8 cellular contexts compared by ENCODE assay signal in the genomic region with DNA sequence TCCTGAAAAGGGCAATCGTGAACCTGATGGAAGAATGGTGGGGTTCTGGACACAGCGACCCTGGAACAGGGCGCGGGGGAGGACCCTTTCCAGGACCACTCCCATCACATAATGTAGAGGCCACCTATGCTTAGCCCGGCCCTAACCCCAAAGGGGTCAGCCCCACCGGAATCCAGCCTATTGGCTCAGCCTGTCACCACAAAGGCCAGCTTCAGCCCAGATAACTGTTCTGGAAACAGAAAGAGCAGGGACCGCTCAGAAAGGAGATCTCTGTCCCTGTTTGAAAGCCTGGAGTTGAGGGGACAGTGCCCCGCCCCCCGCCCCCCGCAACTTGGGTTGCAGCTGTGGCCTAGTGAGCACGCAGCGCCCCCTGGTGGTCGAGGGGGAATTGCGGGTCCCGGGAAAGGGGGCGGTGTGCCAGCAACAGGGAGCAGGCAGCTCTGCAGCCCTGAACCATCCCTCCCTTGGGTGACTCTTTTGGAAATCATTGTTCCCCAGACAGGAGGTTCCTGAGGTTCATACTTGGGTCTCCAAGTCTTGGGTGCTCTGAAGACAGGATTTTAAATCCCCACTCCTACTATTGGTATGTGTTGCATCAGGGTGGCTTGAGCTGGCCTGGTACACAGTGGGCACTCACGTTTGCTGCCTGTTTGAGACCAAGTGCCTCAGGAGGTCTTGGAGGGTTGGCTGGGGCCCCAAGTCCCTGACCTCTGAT. TPM values are rescaled to one million over a fixed set of nuclear protein-coding genes. Genes with fewer than 3 reads are reported as not detected.
DNase-seq lines count a peak whose midpoint lies in the region; ATAC-seq, FAIRE-seq and TF ChIP-seq lines count a peak whose summit lies in the region.

No MANE protein-coding gene starts in this region.

- H3K4me1 Mint-ChIP-seq in activated T-cell treated with anti-CD3 and anti-CD28 coated beads, Interleukin-2, amount 50 U/mL, for 4 hours (ENCODE audit: low read depth): no peaks in the 10 kb centered on the region
- no peaks in the 10 kb centered on the region for H3K4me1 Mint-ChIP-seq in neural progenitor cell

- H3K27me3 Mint-ChIP-seq in activated T-cell treated with anti-CD3 and anti-CD28 coated beads, Interleukin-2, amount 50 U/mL, for 4 hours (ENCODE audit: low read depth): peaks cover 9% of the 10 kb centered on the region
- peaks cover 5% of the 10 kb centered on the region for H3K27me3 Mint-ChIP-seq in neural progenitor cell (ENCODE audit: insufficient read depth, low read depth)

- H3K27ac ChIP-seq in AG04450 (ENCODE audit: low read depth, low read length) (no peak overlapping the region), neural progenitor cell (no peak overlapping the region), stomach (no peak overlapping the region)

- POLR2A ChIA-PET in AG04450 (lab: Yijun Ruan, JAX): interaction anchor here (0.6 to 1.5 kb wide), 5 partner anchors 30 to 67 kb away, joined by 3 to 4 read pairs (median 3); partner anchors contain the start of gene ADAM33

- no peak overlapping the region for H3K9ac ChIP-seq in NT2/D1 (ENCODE audit: insufficient read length, low read depth)
- H3K9ac ChIP-seq in neural progenitor cell: no peak overlapping the region

- no peaks in the 10 kb centered on the region for H4K20me1 ChIP-seq in neural progenitor cell (ENCODE audit: low read depth)

- no peaks in the 10 kb centered on the region for H3K36me3 ChIP-seq in NT2/D1 (ENCODE audit: insufficient read depth, insufficient read length, low read length)
- no peaks in the 10 kb centered on the region for H3K36me3 ChIP-seq in neural progenitor cell
- H3K36me3 ChIP-seq in stomach: no peaks in the 10 kb centered on the region

- intact Hi-C loops in stomach (cut with DNase I; ENCODE audit: low total_unique reads): no loop called here

- peak; percentile 70 to 78 for ATAC-seq in activated T-cell treated with anti-CD3 and anti-CD28 coated beads, Interleukin-2, amount 50 U/mL, for 4 hours
- ATAC-seq in GM18873 (IDR thresholded peaks at IDR 0.05; ENCODE audit: low FRiP score, unreplicated experiment): no peak

- H3K79me2 ChIP-seq in neural progenitor cell (ENCODE audit: low read depth): no peaks in the 10 kb centered on the region

- no peak for DNase-seq in AG04450 (ENCODE audit: low read depth, low spot score)
- peak; percentile 84 for DNase-seq in GM12891 (ENCODE audit: insufficient read length, low spot score)
- DNase-seq in NT2/D1 (ENCODE audit: low read depth, low spot score): peak; percentile 44
- DNase-seq in activated T-cell treated with anti-CD3 and anti-CD28 coated beads, Interleukin-2, amount 50 U/mL, for 4 hours: peak; percentile 75
- peak; percentile 41 for DNase-seq in fibroblast of mammary gland (ENCODE audit: low read depth)
- DNase-seq in neural progenitor cell (ENCODE audit: low spot score): peak; percentile 85
- peak; percentile 74 for DNase-seq in stomach

- H3K4me3 ChIP-seq in AG04450 (ENCODE audit: low read depth, low read length) (no peak overlapping the region), NT2/D1 (ENCODE audit: insufficient read length, low read depth) (no peak overlapping the region), fibroblast of mammary gland (ENCODE audit: control insufficient read depth, low read depth, low read length) (no peak overlapping the region), neural progenitor cell (no peak overlapping the region), stomach (peak overlapping the region in 1 of 4 donors; percentile 0)

- TF ChIP-seq CTCF in AG04450 (IDR thresholded peaks at IDR 0.05; ENCODE audit: low read depth, low read length) (peak; percentile 93), fibroblast of mammary gland (conservative IDR thresholded peaks at IDR 0.05; ENCODE audit: control insufficient read depth, insufficient read depth, low read depth, low read length) (peak; percentile 75), neural progenitor cell (IDR thresholded peaks at IDR 0.05) (peak; percentile 99), stomach (IDR thresholded peaks at IDR 0.05) (peak in 6 of 7 experiments; percentile 36 to 96 (median 86))

- H3K4me2 ChIP-seq in neural progenitor cell: no peak overlapping the region

- H3K9me3 Mint-ChIP-seq in activated T-cell treated with anti-CD3 and anti-CD28 coated beads, Interleukin-2, amount 50 U/mL, for 4 hours: no peaks in the 10 kb centered on the region
- no peaks in the 10 kb centered on the region for H3K9me3 Mint-ChIP-seq in neural progenitor cell

- WGBS in stomach, 5 donors: 27 to 47% (median 31%) methylated on average over 7 to 17 of the region's 17 CpGs

- H3K4me3 Mint-ChIP-seq in activated T-cell treated with anti-CD3 and anti-CD28 coated beads, Interleukin-2, amount 50 U/mL, for 4 hours: no peak overlapping the region
- no peak overlapping the region for H3K4me3 Mint-ChIP-seq in neural progenitor cell

- peaks cover 2% of the 10 kb centered on the region for H3K4me1 ChIP-seq in NT2/D1 (ENCODE audit: insufficient read depth, insufficient read length)
- no peaks in the 10 kb centered on the region for H3K4me1 ChIP-seq in neural progenitor cell
- H3K4me1 ChIP-seq in stomach: peaks cover 0 to 16% (median 11%) of the 10 kb centered on the region in 4 donors

- no peak overlapping the region for H2AFZ ChIP-seq in neural progenitor cell (replicated peaks)

- H3K27me3 ChIP-seq in AG04450 (ENCODE audit: control insufficient read depth, insufficient read depth, low read length) (peaks cover 13% of the 10 kb centered on the region), NT2/D1 (ENCODE audit: insufficient read depth, insufficient read length) (no peaks in the 10 kb centered on the region), neural progenitor cell (no peaks in the 10 kb centered on the region), stomach (no peaks in the 10 kb centered on the region)

- no peaks in the 10 kb centered on the region for H3F3A ChIP-seq in neural progenitor cell (ENCODE audit: low read depth)

- no peaks in the 10 kb centered on the region for H3K36me3 Mint-ChIP-seq in activated T-cell treated with anti-CD3 and anti-CD28 coated beads, Interleukin-2, amount 50 U/mL, for 4 hours (ENCODE audit: insufficient read depth)
- no peaks in the 10 kb centered on the region for H3K36me3 Mint-ChIP-seq in neural progenitor cell

- no peak for TF ChIP-seq EP300 in stomach (IDR thresholded peaks at IDR 0.05)

- CTCF ChIA-PET in AG04450 (lab: Charles Lee): interaction anchor here (0.6 to 2.7 kb wide), 31 partner anchors 8 to 279 kb away, joined by 3 to 110 read pairs (median 4); partner anchors contain the start of genes ADAM33, AP5S1, CENPB and HSPA12B

- FAIRE-seq in GM12891 (lab: Jason Lieb, UNC): peak; percentile 81

- H3K27ac Mint-ChIP-seq in neural progenitor cell: no peak overlapping the region

- TF ChIP-seq POLR2A in GM12891 (IDR thresholded peaks at IDR 0.05; ENCODE audit: low read depth, low read length): no peak
- no peak for TF ChIP-seq POLR2A in stomach (IDR thresholded peaks at IDR 0.05)

- H3K9me3 ChIP-seq in AG04450 (ENCODE audit: control insufficient read depth, insufficient read depth, low read length): no peaks in the 10 kb centered on the region; the same call in 1 of the 2 replicates
- H3K9me3 ChIP-seq in NT2/D1 (ENCODE audit: insufficient read depth, low read length): no peaks in the 10 kb centered on the region
- H3K9me3 ChIP-seq in neural progenitor cell (ENCODE audit: low read depth): no peaks in the 10 kb centered on the region
- no peaks in the 10 kb centered on the region for H3K9me3 ChIP-seq in stomach

TF ChIP-seq in GM12891, 5 proteins besides CTCF, POLR2A, EP300 and RAD21 (continues in another document):
- TF ChIP-seq PAX5 (IDR thresholded peaks at IDR 0.05; ENCODE audit: insufficient read depth, low read length, severe bottlenecking): no peak
- TF ChIP-seq POLR2AphosphoS5 (IDR thresholded peaks at IDR 0.05; ENCODE audit: low read depth, low read length): no peak
- TF ChIP-seq POU2F2 (IDR thresholded peaks at IDR 0.05; ENCODE audit: low read depth, low read length): no peak

RNA-seq across cellular contexts. Expression of gene SIGLEC1, which starts 1.5 kb away (rescaled TPM):
- polyA plus RNA-seq in AG04450 (2011; rRNA removed) (not detected in 2 replicates), stomach (1 to 10 TPM; 1.4 to 1.8 (median 1.5) TPM)
- polyA minus RNA-seq in AG04450 (2011; rRNA and poly(A)+ RNA removed): not detected in 2 replicates
- not detected for polyA plus RNA-seq in GM12891 (2012; ENCODE audit: low read depth, missing spikeins)
- under 1 TPM; 0.05 TPM for total RNA-seq in activated T-cell treated with anti-CD3 and anti-CD28 coated beads, Interleukin-2, amount 50 U/mL, for 4 hours
- total RNA-seq in neural progenitor cell (ENCODE audit: low replicate concordance) (not detected in 2 replicates), stomach (10 to 100 TPM in 1 of 5 donors, 1 to 10 TPM in 4; 1.7 to 22.2 (median 4.5) TPM)

RNA-seq across cellular contexts. Expression of gene HSPA12B, which starts 21.6 kb away (rescaled TPM):
- 0.05 and 0.09 TPM in 2 replicates for polyA plus RNA-seq in AG04450 (2011; rRNA removed)
- polyA minus RNA-seq in AG04450 (2011; rRNA and poly(A)+ RNA removed): 0.13 TPM in 1 of 2 replicates, not detected in the other
- polyA plus RNA-seq in GM12891 (2012; ENCODE audit: low read depth, missing spikeins): 0.12 TPM
- total RNA-seq in activated T-cell treated with anti-CD3 and anti-CD28 coated beads, Interleukin-2, amount 50 U/mL, for 4 hours: under 1 TPM in 1 of 3 donors, not detected in 2; 0.08 TPM
- 0.15 and 0.71 TPM in 2 replicates for total RNA-seq in neural progenitor cell (ENCODE audit: low replicate concordance)
- 10 to 100 TPM in 1 of 5 donors, 1 to 10 TPM in 3, under 1 TPM in 1; 0.87 to 14.3 (median 6.1) TPM for total RNA-seq in stomach
- 1 to 10 TPM; 3.0 to 5.3 (median 3.7) TPM for polyA plus RNA-seq in stomach

RNA-seq across cellular contexts. Expression of gene ADAM33, which starts 29.1 kb away (rescaled TPM):
- polyA plus RNA-seq in AG04450 (2011; rRNA removed) (16.3 and 18.3 TPM in 2 replicates), stomach (10 to 100 TPM in 2 of 3 donors, 1 to 10 TPM in 1; 4.6 to 29.8 (median 11.1) TPM)
- 13.4 and 17.4 TPM in 2 replicates for polyA minus RNA-seq in AG04450 (2011; rRNA and poly(A)+ RNA removed)
- polyA plus RNA-seq in GM12891 (2012; ENCODE audit: low read depth, missing spikeins): not detected
- not detected for total RNA-seq in activated T-cell treated with anti-CD3 and anti-CD28 coated beads, Interleukin-2, amount 50 U/mL, for 4 hours
- total RNA-seq in neural progenitor cell (ENCODE audit: low replicate concordance) (7.0 and 18.9 TPM in 2 replicates), stomach (100 to 1,000 TPM in 2 of 5 donors, 10 to 100 TPM in 3; 20.6 to 143 (median 96.9) TPM)

RNA-seq across cellular contexts. Expression of gene GFRA4, which starts 47.7 kb away (rescaled TPM):
- polyA plus RNA-seq in AG04450 (2011; rRNA removed): not detected in 2 replicates
- polyA minus RNA-seq in AG04450 (2011; rRNA and poly(A)+ RNA removed): not detected in 2 replicates
- polyA plus RNA-seq in GM12891 (2012; ENCODE audit: low read depth, missing spikeins): not detected
- not detected for total RNA-seq in activated T-cell treated with anti-CD3 and anti-CD28 coated beads, Interleukin-2, amount 50 U/mL, for 4 hours
- total RNA-seq in neural progenitor cell (ENCODE audit: low replicate concordance): not detected in 2 replicates
- not detected for total RNA-seq in stomach
- polyA plus RNA-seq in stomach: not detected

RNA-seq across cellular contexts. Expression of gene ADISSP, which starts 56.7 kb away (rescaled TPM):
- 22.6 and 29.2 TPM in 2 replicates for polyA plus RNA-seq in AG04450 (2011; rRNA removed)
- 19.2 and 21.7 TPM in 2 replicates for polyA minus RNA-seq in AG04450 (2011; rRNA and poly(A)+ RNA removed)
- polyA plus RNA-seq in GM12891 (2012; ENCODE audit: low read depth, missing spikeins): 22.8 TPM
- total RNA-seq in activated T-cell treated with anti-CD3 and anti-CD28 coated beads, Interleukin-2, amount 50 U/mL, for 4 hours: 100 to 1,000 TPM in 1 of 3 donors, 10 to 100 TPM in 2; 63.3 to 102 (median 84.2) TPM
- total RNA-seq in neural progenitor cell (ENCODE audit: low replicate concordance): 17.6 and 42.8 TPM in 2 replicates
- total RNA-seq in stomach: 100 to 1,000 TPM in 1 of 5 donors, 10 to 100 TPM in 2, 1 to 10 TPM in 2; 5.9 to 136 (median 49.0) TPM
- 10 to 100 TPM; 14.4 to 32.6 (median 22.2) TPM for polyA plus RNA-seq in stomach
